9 cellular contexts compared by ENCODE assay signal in the genomic region with DNA sequence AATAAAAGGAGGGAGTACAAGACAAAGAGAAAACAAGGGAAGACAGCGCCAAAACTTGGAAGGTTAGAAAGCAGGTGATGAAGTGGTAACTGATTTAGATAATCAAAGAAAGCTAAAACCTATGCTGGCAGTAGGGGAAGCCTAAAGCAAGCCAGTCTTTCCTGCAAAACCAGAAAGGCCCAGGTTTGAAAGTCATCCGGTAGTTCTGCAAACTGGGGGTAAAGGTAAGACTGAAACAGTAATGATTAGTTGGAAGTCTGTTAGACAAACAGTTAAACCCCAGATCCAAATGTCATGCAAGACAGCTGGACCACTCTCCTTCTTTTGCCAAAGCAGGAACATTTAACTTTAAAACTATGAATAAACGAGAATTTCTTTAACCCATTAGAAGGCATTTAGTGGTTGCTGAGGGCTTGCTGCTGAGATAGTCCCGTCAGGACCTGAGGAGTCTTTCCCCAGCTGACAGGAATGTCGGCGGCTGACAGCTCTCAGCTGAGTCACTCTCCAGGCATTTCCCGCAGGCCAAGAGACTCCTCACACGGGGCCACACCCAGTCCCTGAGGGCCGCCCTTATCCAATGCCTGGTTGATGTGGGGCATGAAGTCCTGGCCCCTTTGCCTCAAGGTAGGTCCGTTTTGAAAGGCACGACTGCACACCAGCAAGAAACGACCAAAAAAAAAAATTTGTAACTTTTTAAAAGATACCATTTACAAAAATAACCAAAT. TPM values are rescaled to one million over a fixed set of nuclear protein-coding genes. Genes with fewer than 3 reads are reported as not detected.
DNase-seq lines count a peak whose midpoint lies in the region; ATAC-seq and TF ChIP-seq lines count a peak whose summit lies in the region.
"Had no signal": no experiment of that assay in that cellular context is flagged by ENCODE, and none has a peak within 500 bp of the region (broad histone marks: within the 10 kb centered on the region; RNA-seq: fewer than 3 reads in every experiment).

No MANE protein-coding gene starts in this region.

- no peaks in the 10 kb centered on the region for H3K9me3 ChIP-seq in tibial nerve

- TF ChIP-seq POLR2A in tibial nerve (IDR thresholded peaks at IDR 0.05), result no peak

- no peak for TF ChIP-seq EP300 in tibial nerve (IDR thresholded peaks at IDR 0.05)

- TF ChIP-seq CTCF in astrocyte of the cerebellum (IDR thresholded peaks at IDR 0.05; ENCODE audit: low read depth, low read length, missing control alignments) (no peak), tibial nerve (IDR thresholded peaks at IDR 0.05) (no peak)

- no peaks in the 10 kb centered on the region for H3K27me3 ChIP-seq in tibial nerve

- in situ Hi-C loops in astrocyte of the cerebellum (cut with HindIII; ENCODE audit: low sequenced_read_pairs), result no loop called here

- H3K27ac ChIP-seq in tibial nerve, result no peak overlapping the region

- H3K4me3 ChIP-seq in astrocyte of the cerebellum (ENCODE audit: low read depth, low read length), result no peak overlapping the region
- H3K4me3 ChIP-seq in tibial nerve, result no peak overlapping the region

- no peaks in the 10 kb centered on the region for H3K36me3 ChIP-seq in tibial nerve

- WGBS in tibial nerve, 2 donors, result 22 to 27% methylated on average over 12 of the region's 12 CpGs

- peaks cover 0 to 18% (median 0%) of the 10 kb centered on the region in 4 donors for H3K4me1 ChIP-seq in tibial nerve

- DNase-seq in HT-29 (ENCODE audit: low spot score) (peak; percentile 80), astrocyte of the cerebellum (ENCODE audit: low read depth) (peak; percentile 47), iPS DF 4.7 (ENCODE audit: extremely low read depth, low spot score) (peak; percentile 56), tibial nerve (ENCODE audit: low spot score in 2 of 2) (peak; percentile 33 to 56)
- DNase-seq: activated CD4-positive, alpha-beta T cell treated with anti-CD3 and anti-CD28 coated beads for 48 hours had no signal

- ATAC-seq in HG02973 (IDR thresholded peaks at IDR 0.05; ENCODE audit: unreplicated experiment) (no peak), GM18907 (IDR thresholded peaks at IDR 0.05; ENCODE audit: unreplicated experiment) (no peak), GM19023 (IDR thresholded peaks at IDR 0.05; ENCODE audit: unreplicated experiment) (no peak)

RNA-seq across cellular contexts. Expression of gene CFAP300, which starts 36.3 kb away (rescaled TPM):
- total RNA-seq in HT-29 (2014; rRNA removed; shearing (Covaris generic)), result 3.8 and 7.4 TPM in 2 replicates
- 10 to 100 TPM in 2 of 4 donors, 1 to 10 TPM in 2; 2.1 to 21.8 (median 10.7) TPM for total RNA-seq in tibial nerve
- total RNA-seq: liver had no signal
